In genomic region chr10:44857363-44858016, GRCh38 we compare ENCODE assay signal across 8 cellular contexts. TPM values are rescaled to one million over a fixed set of nuclear protein-coding genes. Genes with fewer than 3 reads are reported as not detected.
DNase-seq lines count a peak whose midpoint lies in the region; ATAC-seq, FAIRE-seq and TF ChIP-seq lines count a peak whose summit lies in the region.

No MANE protein-coding gene starts in this region.

- H3K4me1 ChIP-seq in kidney (ENCODE audit: control insufficient read depth in 1 of 2, insufficient read depth in 1 of 2, low read depth in 1 of 2, low read length in 2 of 2), result no peaks in the 10 kb centered on the region

- H3K27ac ChIP-seq in VCaP (no peak overlapping the region), kidney (ENCODE audit: low read depth in 2 of 2, low read length in 2 of 2) (no peak overlapping the region)

- H3K36me3 ChIP-seq in bronchial epithelial cell (ENCODE audit: control insufficient read depth, insufficient read depth, low read length), result no peaks in the 10 kb centered on the region
- H3K36me3 ChIP-seq in kidney (ENCODE audit: control insufficient read depth in 1 of 2, insufficient read depth in 2 of 2, low read length in 2 of 2), result no peaks in the 10 kb centered on the region

- no peaks in the 10 kb centered on the region for H3K27me3 ChIP-seq in bronchial epithelial cell (ENCODE audit: control insufficient read depth, insufficient read depth, low read length)

- no peak overlapping the region for H3K9ac ChIP-seq in kidney (ENCODE audit: low read length in 2 of 2)

- intact Hi-C loops in kidney (cut with DNase I), result no loop called here

- TF ChIP-seq CTCF in LNCaP clone FGC (IDR thresholded peaks at IDR 0.05; ENCODE audit: control insufficient read depth, extremely low read depth, insufficient read depth), result peak; percentile 99
- TF ChIP-seq CTCF in VCaP (conservative IDR thresholded peaks at IDR 0.05), result peak; percentile 99
- TF ChIP-seq CTCF in bronchial epithelial cell (IDR thresholded peaks at IDR 0.05; ENCODE audit: insufficient read depth, low read length, severe bottlenecking), result peak; percentile 94
- peak; percentile 92 for TF ChIP-seq CTCF in kidney (IDR thresholded peaks at IDR 0.05; ENCODE audit: borderline replicate concordance, extremely low read depth, insufficient read depth)

- ATAC-seq in GM21723 (IDR thresholded peaks at IDR 0.05; ENCODE audit: unreplicated experiment), result peak; percentile 63
- no peak for ATAC-seq in GM19455 (IDR thresholded peaks at IDR 0.05; ENCODE audit: unreplicated experiment)

- FAIRE-seq in bronchial epithelial cell (lab: Jason Lieb, UNC), result no peak
- no peak for FAIRE-seq in kidney (lab: Jason Lieb, UNC)

- H3K4me3 ChIP-seq in LNCaP clone FGC (ENCODE audit: low read depth, low read length) (no peak overlapping the region), bronchial epithelial cell (ENCODE audit: low read depth, low read length) (no peak overlapping the region), kidney (ENCODE audit: low read length in 2 of 2) (no peak overlapping the region)

- no peaks in the 10 kb centered on the region for H3K9me3 ChIP-seq in kidney (ENCODE audit: control insufficient read depth in 1 of 2, low read length in 2 of 2)

- peak; percentile 92 for DNase-seq in ELF-1 (ENCODE audit: low read depth, low spot score)
- no peak for DNase-seq in LNCaP clone FGC (ENCODE audit: low read depth)
- DNase-seq in bronchial epithelial cell (ENCODE audit: low read depth), result peak; percentile 32
- no peak for DNase-seq in kidney
- DNase-seq in stimulated activated CD4-positive, alpha-beta T cell treated with anti-CD3 and anti-CD28 coated beads, Interleukin-4, amount 100 ng/mL, for 1 hour, result peak; percentile 59

RNA-seq across cellular contexts. Expression of gene TMEM72, which starts 53.6 kb away (rescaled TPM):
- total RNA-seq in bronchial epithelial cell (not detected in 2 replicates), kidney (19.3 TPM)
- polyA plus RNA-seq in kidney (ENCODE audit: insufficient read depth, low read depth, low replicate concordance), result 127 TPM

Comparison
In these comparisons a context has a peak if more than half of its experiments do, and no peak if none do; other contexts are left out.
1. DNase-seq: peak in ELF-1 (single experiment), bronchial epithelial cell (single experiment) and stimulated activated CD4-positive, alpha-beta T cell treated with anti-CD3 and anti-CD28 coated beads, Interleukin-4, amount 100 ng/mL, for 1 hour (single experiment); none in LNCaP clone FGC (single experiment) and kidney (single experiment).
2. RNA of gene TMEM72, which starts 53.6 kb away (total RNA-seq): 19.3 TPM in kidney (single experiment); not detected in bronchial epithelial cell; every median in the first group is over 10 times any median in the second.
3. Peak in every context shown above with its lines, with median percentiles within 50 percentile points of each other: CTCF ChIP-seq.